14 cellular contexts compared by ENCODE assay signal in the genomic region with DNA sequence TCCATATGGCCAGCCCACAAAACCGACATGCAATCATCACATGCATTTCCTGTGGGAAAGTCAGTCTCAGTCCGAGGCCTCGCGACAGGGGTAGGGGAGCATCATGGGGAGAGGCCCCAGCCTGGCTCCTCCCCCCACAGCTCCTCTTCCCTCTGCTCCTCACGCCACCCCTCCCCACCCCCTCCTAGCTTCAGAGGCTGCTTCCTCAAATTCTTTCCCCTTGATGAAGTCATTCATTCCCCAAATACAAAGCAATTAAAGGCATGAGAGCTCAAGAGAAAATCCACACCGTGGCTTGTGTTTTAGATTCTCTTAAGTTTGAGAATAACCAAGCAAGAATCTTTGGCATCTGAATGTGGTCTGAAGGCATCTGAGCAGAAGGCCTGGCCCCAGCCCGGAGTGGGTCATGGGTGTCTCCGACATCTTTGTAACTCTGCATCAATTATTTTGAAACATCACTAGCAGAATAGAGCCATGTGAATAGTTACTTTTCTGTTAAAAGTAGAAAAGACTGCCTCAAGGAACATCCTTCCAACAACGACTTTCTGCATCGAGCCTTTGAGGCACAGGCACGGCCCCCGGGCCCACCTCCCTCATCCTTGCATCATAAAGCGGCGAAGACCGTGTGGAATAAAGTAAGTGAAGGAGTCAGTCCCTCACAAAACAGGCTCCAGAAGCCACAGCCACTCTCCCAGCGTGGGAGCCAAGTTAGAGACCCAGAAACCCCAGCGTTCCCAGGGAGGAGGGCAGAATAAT.
A peak's percentile ranks its signal among the peaks of the same experiment; 100 is the strongest.
DNase-seq lines count a peak whose midpoint lies in the region; ATAC-seq and TF ChIP-seq lines count a peak whose summit lies in the region.
"Had no signal": no experiment of that assay in that cellular context is flagged by ENCODE, and none has a peak within 500 bp of the region (broad histone marks: within the 10 kb centered on the region; RNA-seq: fewer than 3 reads in every experiment).

No MANE protein-coding gene starts in this region.

- in situ Hi-C loops in gastrocnemius medialis (cut with MboI; ENCODE audit: low sequenced_read_pairs in 4 of 4): loop anchor here in 1 of 4 donors (25.0 kb wide), 1 partner anchor 189 kb away; no protein-coding TSS in a partner anchor

- ATAC-seq in gastrocnemius medialis (no peak), HG02852 (IDR thresholded peaks at IDR 0.05; ENCODE audit: unreplicated experiment) (no peak)
- ATAC-seq: mucosa of descending colon had no signal

- H3K4me1 ChIP-seq in gastrocnemius medialis: peaks cover 9 to 23% of the 10 kb centered on the region in 2 donors

- H3K9ac ChIP-seq in SK-N-MC (ENCODE audit: insufficient read length): no peak overlapping the region

- H3K27me3 ChIP-seq in gastrocnemius medialis: no peaks in the 10 kb centered on the region
- H3K27me3 ChIP-seq: vagina had no signal

- no peak for TF ChIP-seq POLR2A in gastrocnemius medialis (IDR thresholded peaks at IDR 0.05)

- intact Hi-C loops in gastrocnemius medialis (cut with DNase I; ENCODE audit: low total_unique reads): no loop called here

- TF ChIP-seq CTCF in fibroblast of the aortic adventitia (IDR thresholded peaks at IDR 0.05; ENCODE audit: insufficient read depth, low read length): no peak
- TF ChIP-seq CTCF in gastrocnemius medialis (IDR thresholded peaks at IDR 0.05 in 4 of 5, conservative IDR thresholded peaks at IDR 0.05 in 1 of 5): no peak

- DNase-seq in ELR (ENCODE audit: low read depth) (peak; percentile 84), SK-N-MC (ENCODE audit: low read depth, low spot score) (no peak), fibroblast of the aortic adventitia (ENCODE audit: low read depth) (peak; percentile 91), renal cortical epithelial cell (ENCODE audit: low read depth) (peak; percentile 98), gastrocnemius medialis (no peak), NCI-H2196 (lab: John Stamatoyannopoulos, UW; ENCODE audit: unreplicated experiment) (no peak)
- no peak for DNase-seq in activated CD8-positive, alpha-beta memory T cell treated with anti-CD3 and anti-CD28 coated beads, Interleukin-2, amount 50 U/mL, for 4 hours
- DNase-seq: activated naive CD4-positive, alpha-beta T cell treated with anti-CD3 and anti-CD28 coated beads, Interleukin-2, amount 10 ng/mL, durations not matched to agents 7 days and 5 days; DND-41; mucosa of descending colon; stimulated activated CD4-positive, alpha-beta T cell treated with anti-CD3 and anti-CD28 coated beads, Interleukin-4, amount 100 ng/mL, for 24 hours; WERI-Rb-1 had no signal

- H3K36me3 ChIP-seq in SK-N-MC (ENCODE audit: insufficient read depth, low read length) (no peaks in the 10 kb centered on the region), gastrocnemius medialis (no peaks in the 10 kb centered on the region)
- H3K36me3 ChIP-seq: vagina, WERI-Rb-1 had no signal

- no peak overlapping the region for H3K27ac ChIP-seq in SK-N-MC
- no peak overlapping the region for H3K27ac ChIP-seq in gastrocnemius medialis
- H3K27ac ChIP-seq: vagina, WERI-Rb-1 had no signal

- 0 out of 2 replicates have a peak overlapping the region, but pooled peaks have one; percentile 28 for H3K4me3 ChIP-seq in SK-N-MC
- H3K4me3 ChIP-seq in fibroblast of the aortic adventitia (ENCODE audit: low read depth, low read length): no peak overlapping the region
- no peak overlapping the region for H3K4me3 ChIP-seq in gastrocnemius medialis
- H3K4me3 ChIP-seq: mucosa of descending colon, vagina had no signal

- no peaks in the 10 kb centered on the region for H3K9me3 ChIP-seq in SK-N-MC (ENCODE audit: low read depth, low read length)
- H3K9me3 ChIP-seq in gastrocnemius medialis: no peaks in the 10 kb centered on the region
- H3K9me3 ChIP-seq: mucosa of descending colon, vagina had no signal

Comparison
In these comparisons a context has a peak if more than half of its experiments do, and no peak if none do; other contexts are left out.
1. DNase-seq: peak in ELR (single experiment), fibroblast of the aortic adventitia (single experiment) and renal cortical epithelial cell (single experiment); none in SK-N-MC (single experiment), gastrocnemius medialis (0 of 2), activated CD8-positive, alpha-beta memory T cell treated with anti-CD3 and anti-CD28 coated beads, Interleukin-2, amount 50 U/mL, for 4 hours (single experiment) and NCI-H2196 (single experiment).